In the genomic region with DNA sequence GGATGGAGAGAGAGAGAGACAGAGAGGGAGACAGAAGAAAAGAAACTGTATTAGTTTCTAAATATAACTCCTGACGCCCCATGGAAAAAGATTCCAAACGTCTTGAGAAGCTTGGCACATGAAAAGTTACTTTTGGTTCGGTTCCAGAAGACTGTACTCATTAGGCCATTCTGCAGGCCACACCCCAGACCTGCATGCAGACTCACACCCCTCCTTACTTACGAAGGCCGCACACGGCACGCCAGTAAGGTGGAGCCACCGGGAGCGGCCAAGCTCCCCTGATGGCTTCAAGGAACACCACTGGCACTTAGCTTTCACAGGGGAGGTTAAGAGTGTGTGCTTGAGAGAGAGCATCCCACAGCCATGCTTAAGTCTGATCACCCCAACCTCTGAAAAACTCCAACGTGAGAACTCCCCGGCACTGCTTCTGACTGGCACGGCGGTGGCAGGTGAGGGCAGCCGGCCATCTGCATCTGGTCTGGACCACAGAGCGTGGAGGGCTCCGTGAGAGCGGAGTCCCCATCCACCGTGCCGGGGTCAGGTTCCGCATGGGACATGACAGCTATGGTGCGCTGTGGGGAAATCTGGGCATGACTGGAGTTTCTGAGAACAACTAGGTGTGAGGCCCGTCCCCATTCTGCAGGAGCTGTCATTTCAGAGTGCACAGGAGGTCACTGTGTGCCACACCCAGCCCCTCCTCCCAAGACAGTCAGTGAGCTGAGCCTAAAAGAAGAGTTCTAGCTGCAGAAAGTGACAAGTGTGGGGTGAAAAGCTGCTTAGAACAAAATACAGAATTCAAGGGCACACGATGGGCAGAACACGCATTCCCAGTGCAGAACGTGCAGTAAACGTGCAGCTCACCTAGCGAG, we compare ENCODE assay signal across 9 cellular contexts.
DNase-seq lines count a peak whose midpoint lies in the region; ATAC-seq, FAIRE-seq and TF ChIP-seq lines count a peak whose summit lies in the region.
"Had no signal": no experiment of that assay in that cellular context is flagged by ENCODE, and none has a peak within 500 bp of the region (broad histone marks: within the 10 kb centered on the region; RNA-seq: fewer than 3 reads in every experiment).

No MANE protein-coding gene starts in this region.

- H3K4me1 Mint-ChIP-seq in activated T-helper 1 cell treated with anti-CD3 and anti-CD28 coated beads, Interleukin-12 subunit alpha, Interleukin-12 subunit beta, Interleukin-2, Interleukin-4 antibody, amounts not matched to agents 30 ng/mL and 10 ng/mL and 1 ng/mL, durations not matched to agents 14 hours and 24 hours and 36 hours (ENCODE audit: low read depth), result peaks cover 40% of the 10 kb centered on the region

- peaks cover 31 to 100% (median 67%) of the 10 kb centered on the region in 3 donors for H3K4me1 ChIP-seq in gastroesophageal sphincter
- H3K4me1 ChIP-seq in gastrocnemius medialis, result peaks cover 64 to 71% of the 10 kb centered on the region in 2 donors

- peak; percentile 84 for TF ChIP-seq EP300 in gastroesophageal sphincter (IDR thresholded peaks at IDR 0.05)

- no peak overlapping the region for H3K4me3 Mint-ChIP-seq in activated T-helper 1 cell treated with anti-CD3 and anti-CD28 coated beads, Interleukin-12 subunit alpha, Interleukin-12 subunit beta, Interleukin-2, Interleukin-4 antibody, amounts not matched to agents 30 ng/mL and 10 ng/mL and 1 ng/mL, durations not matched to agents 14 hours and 24 hours and 36 hours

- H3K36me3 Mint-ChIP-seq in activated T-helper 1 cell treated with anti-CD3 and anti-CD28 coated beads, Interleukin-12 subunit alpha, Interleukin-12 subunit beta, Interleukin-2, Interleukin-4 antibody, amounts not matched to agents 30 ng/mL and 10 ng/mL and 1 ng/mL, durations not matched to agents 14 hours and 24 hours and 36 hours (ENCODE audit: low read depth), result peaks cover 66% of the 10 kb centered on the region

- H3K9me3 Mint-ChIP-seq in activated T-helper 1 cell treated with anti-CD3 and anti-CD28 coated beads, Interleukin-12 subunit alpha, Interleukin-12 subunit beta, Interleukin-2, Interleukin-4 antibody, amounts not matched to agents 30 ng/mL and 10 ng/mL and 1 ng/mL, durations not matched to agents 14 hours and 24 hours and 36 hours, result no peaks in the 10 kb centered on the region

- H3K27ac Mint-ChIP-seq in activated T-helper 1 cell treated with anti-CD3 and anti-CD28 coated beads, Interleukin-12 subunit alpha, Interleukin-12 subunit beta, Interleukin-2, Interleukin-4 antibody, amounts not matched to agents 30 ng/mL and 10 ng/mL and 1 ng/mL, durations not matched to agents 14 hours and 24 hours and 36 hours, result peak overlapping the region; percentile 62

- WGBS in gastroesophageal sphincter (ENCODE audit: low coverage in 1 of 2), 2 donors, result 35 to 40% methylated on average over 5 to 13 of the region's 27 CpGs

- in situ Hi-C loops in Caki2 (cut with HindIII; ENCODE audit: low pct_unique_long_range_greater_than_20kb, low sequenced_read_pairs), result no loop called here
- in situ Hi-C loops in gastrocnemius medialis (cut with MboI; ENCODE audit: low sequenced_read_pairs in 4 of 4), result no loop called here

- peak; percentile 36 to 47 for TF ChIP-seq POLR2A in gastroesophageal sphincter (IDR thresholded peaks at IDR 0.05)
- peak in 1 of 2 donors; percentile 8 for TF ChIP-seq POLR2A in gastrocnemius medialis (IDR thresholded peaks at IDR 0.05)

- DNase-seq in Caki2 (ENCODE audit: low read depth) (peak; percentile 90), gastrocnemius medialis (peak in 1 of 2 donors; percentile 55), NCI-H2171 treated with DMSO at 0.1 percent for 48 hours (lab: John Stamatoyannopoulos, UW) (no peak), GM19239 (ENCODE audit: insufficient read length, low spot score) (no peak), NCI-H1417 (lab: John Stamatoyannopoulos, UW) (no peak), NCI-H2107 (lab: John Stamatoyannopoulos, UW) (no peak)
- no peak for DNase-seq in activated T-helper 1 cell treated with anti-CD3 and anti-CD28 coated beads, Interleukin-12 subunit alpha, Interleukin-12 subunit beta, Interleukin-2, Interleukin-4 antibody, amounts not matched to agents 30 ng/mL and 10 ng/mL and 1 ng/mL, durations not matched to agents 14 hours and 24 hours and 36 hours (ENCODE audit: low spot score)
- DNase-seq: activated T-cell treated with anti-CD3 and anti-CD28 coated beads, Interleukin-2, amount 50 U/mL, for 48 hours had no signal

- no peaks in the 10 kb centered on the region for H3K27me3 Mint-ChIP-seq in activated T-helper 1 cell treated with anti-CD3 and anti-CD28 coated beads, Interleukin-12 subunit alpha, Interleukin-12 subunit beta, Interleukin-2, Interleukin-4 antibody, amounts not matched to agents 30 ng/mL and 10 ng/mL and 1 ng/mL, durations not matched to agents 14 hours and 24 hours and 36 hours (ENCODE audit: insufficient read depth)

- intact Hi-C loops in activated T-helper 1 cell treated with anti-CD3 and anti-CD28 coated beads, Interleukin-12 subunit alpha, Interleukin-12 subunit beta, Interleukin-2, Interleukin-4 antibody, amounts not matched to agents 30 ng/mL and 10 ng/mL and 1 ng/mL, durations not matched to agents 14 hours and 24 hours and 36 hours (cut with micrococcal nuclease), result no loop called here
- intact Hi-C loops in gastrocnemius medialis (cut with DNase I; ENCODE audit: low total_unique reads), result loop anchor here (2.0 to 5.0 kb wide), 2 partner anchors 61 to 137 kb away; partner anchors contain the start of gene MYH9

- TF ChIP-seq CTCF in gastroesophageal sphincter (IDR thresholded peaks at IDR 0.05), result peak in 1 of 4 experiments; percentile 3
- TF ChIP-seq CTCF in gastrocnemius medialis (IDR thresholded peaks at IDR 0.05 in 4 of 5, conservative IDR thresholded peaks at IDR 0.05 in 1 of 5), result no peak

- no peak overlapping the region for H3K4me3 ChIP-seq in gastroesophageal sphincter
- peak overlapping the region in 1 of 4 donors; percentile 6 for H3K4me3 ChIP-seq in gastrocnemius medialis

- ATAC-seq in gastroesophageal sphincter (peak; percentile 54), gastrocnemius medialis (peak; percentile 28 to 49)

- H3K27ac ChIP-seq in gastroesophageal sphincter (peak overlapping the region; percentile 99 to 100 (median 100)), gastrocnemius medialis (peak overlapping the region; percentile 82 to 84 (median 84))

- H3K27me3 ChIP-seq in gastroesophageal sphincter (no peaks in the 10 kb centered on the region), gastrocnemius medialis (no peaks in the 10 kb centered on the region)

- no peaks in the 10 kb centered on the region for H3K9me3 ChIP-seq in gastroesophageal sphincter
- no peaks in the 10 kb centered on the region for H3K9me3 ChIP-seq in gastrocnemius medialis

- peaks cover 0 to 60% of the 10 kb centered on the region in 2 donors for H3K36me3 ChIP-seq in gastroesophageal sphincter
- peaks cover 0 to 58% of the 10 kb centered on the region in 2 donors for H3K36me3 ChIP-seq in gastrocnemius medialis

- no peak for FAIRE-seq in GM19239 (lab: Jason Lieb, UNC)
